ENCODE assay signal across 8 cellular contexts in genomic region chr5:82277987-82278710, GRCh38. TPM values are rescaled to one million over a fixed set of nuclear protein-coding genes. Genes with fewer than 3 reads are reported as not detected.
DNase-seq lines count a peak whose midpoint lies in the region; ATAC-seq and TF ChIP-seq lines count a peak whose summit lies in the region.

TSS of gene RPS23 (minus strand) at chr5:82278354. CDS start at chr5:82278323, 31 bp downstream.

- H3K4me3 ChIP-seq in dorsolateral prefrontal cortex: peak within 1 kb of the TSS; percentile 64 to 100 (median 93)
- peak within 1 kb of the TSS; percentile 85 to 98 (median 89) for H3K4me3 ChIP-seq in right lobe of liver

- no peaks in the 10 kb centered on the region for H3K9me3 ChIP-seq in right lobe of liver

- peaks cover 0 to 17% (median 0%) of the 10 kb centered on the region in 4 donors for H3K4me1 ChIP-seq in right lobe of liver

- under 1% methylated on average over 23 of the region's 60 CpGs for WGBS in right lobe of liver (ENCODE audit: insufficient coverage, low coverage, low lambda C conversion rate, missing lambda C conversion rate)

- H3K27ac ChIP-seq in dorsolateral prefrontal cortex (peak within 1 kb of the TSS; percentile 80 to 99 (median 95)), right lobe of liver (peak within 1 kb of the TSS; percentile 76 to 93 (median 85))

- intact Hi-C loops in dorsolateral prefrontal cortex (cut with DNase I): no loop called here
- intact Hi-C loops in right lobe of liver (cut with DNase I): no loop called here

- ATAC-seq in GM19351 (IDR thresholded peaks at IDR 0.05; ENCODE audit: unreplicated experiment) (peak; percentile 88), HG03521 (IDR thresholded peaks at IDR 0.05; ENCODE audit: unreplicated experiment) (peak; percentile 93), right lobe of liver (peak; percentile 96 to 98 (median 97))

- no peaks in the 10 kb centered on the region for H3K27me3 ChIP-seq in dorsolateral prefrontal cortex
- H3K27me3 ChIP-seq in right lobe of liver: no peaks in the 10 kb centered on the region

- TF ChIP-seq CTCF in dorsolateral prefrontal cortex (IDR thresholded peaks at IDR 0.05 in 54 of 56, conservative IDR thresholded peaks at IDR 0.05 in 2 of 56; ENCODE audit: low read depth in 1 of 56, partially characterized antibody in 56 of 56) (peak in 26 of 56 donors; percentile 7 to 50 (median 22)), right lobe of liver (IDR thresholded peaks at IDR 0.05) (no peak)

- peaks cover 12 to 28% (median 18%) of the 10 kb centered on the region in 4 donors for H3K36me3 ChIP-seq in right lobe of liver

- TF ChIP-seq POLR2A in right lobe of liver (IDR thresholded peaks at IDR 0.05): peak; percentile 88

- DNase-seq in C1 segment of cervical spinal cord (lab: John Stamatoyannopoulos, UW): peak; percentile 67 to 98 (median 94)
- DNase-seq in NCI-H748 (lab: John Stamatoyannopoulos, UW; ENCODE audit: unreplicated experiment): peak; percentile 94
- DNase-seq in activated CD4-positive, alpha-beta T cell treated with anti-CD3 and anti-CD28 coated beads, Interleukin-2, amount 50 U/mL, for 4 hours: peak; percentile 82 to 87
- DNase-seq in dorsolateral prefrontal cortex: peak; percentile 87 to 95 (median 92)
- peak; percentile 89 to 92 (median 90) for DNase-seq in right lobe of liver
- peak; percentile 84 to 87 for DNase-seq in stimulated activated CD4-positive, alpha-beta T cell treated with anti-CD3 and anti-CD28 coated beads, Interleukin-4, amount 100 ng/mL, for 4 hours

RNA-seq across cellular contexts. Expression of gene RPS23, which starts in this region (rescaled TPM):
- 100 to 1,000 TPM; 405 to 807 (median 587) TPM for total RNA-seq in dorsolateral prefrontal cortex
- 100 to 1,000 TPM; 529 to 716 (median 601) TPM for total RNA-seq in right lobe of liver

Comparison
In these comparisons a context has a peak if more than half of its experiments do, and no peak if none do; other contexts are left out.
1. Peak in every context shown above with its lines: DNase-seq, ATAC-seq, H3K4me3 ChIP-seq and H3K27ac ChIP-seq.